Comparison of ENCODE assay signal across 15 cellular contexts in genomic region chr4:141703497-141703896, GRCh38.
"Had no signal": no experiment of that assay in that cellular context is flagged by ENCODE, and none has a peak within 500 bp of the region (broad histone marks: within the 10 kb centered on the region; RNA-seq: fewer than 3 reads in every experiment).

No MANE protein-coding gene starts in this region.

- H3K4me1 ChIP-seq: tibial artery, uterus had no signal

- H3K4me1 Mint-ChIP-seq: activated naive CD8-positive, alpha-beta T cell treated with anti-CD3 and anti-CD28 coated beads for 36 hours; brain; mesothelial cell of epicardium had no signal

- DNase-seq: activated CD4-positive, alpha-beta T cell treated with anti-CD3 and anti-CD28 coated beads, Interleukin-2, amount 50 U/mL, for 1 hour; activated CD8-positive, alpha-beta memory T cell treated with anti-CD3 and anti-CD28 coated beads for 24 hours; activated naive CD8-positive, alpha-beta T cell treated with anti-CD3 and anti-CD28 coated beads for 36 hours; amygdala; effector memory CD4-positive, alpha-beta T cell; T1000; tibial artery; uterus had no signal

- H3K27me3 ChIP-seq: tibial artery, uterus had no signal

- H3K4me3 Mint-ChIP-seq: activated naive CD8-positive, alpha-beta T cell treated with anti-CD3 and anti-CD28 coated beads for 36 hours; activated T-helper 1 cell treated with anti-CD3 and anti-CD28 coated beads, Interleukin-12 subunit alpha, Interleukin-12 subunit beta, Interleukin-2, Interleukin-4 antibody, amounts not matched to agents 30 ng/mL and 10 ng/mL and 1 ng/mL, durations not matched to agents 14 hours and 24 hours and 36 hours; brain; dendritic cell treated with granulocyte-macrophage colony-stimulating factor and Interleukin-4, amounts not matched to agents 40 ng/mL and 50 ng/mL, for 4 days; mesothelial cell of epicardium; stimulated activated effector memory CD8-positive, alpha-beta T cell treated with anti-CD3 and anti-CD28 coated beads, Interleukin-12 subunit alpha, Interleukin-12 subunit beta, amount 100 ng/mL, for 72 hours had no signal

- H3K27me3 Mint-ChIP-seq: activated naive CD8-positive, alpha-beta T cell treated with anti-CD3 and anti-CD28 coated beads for 36 hours had no signal

- H3K27ac ChIP-seq: tibial artery, uterus had no signal

- H3K36me3 ChIP-seq: uterus had no signal

- H3K36me3 Mint-ChIP-seq: activated naive CD8-positive, alpha-beta T cell treated with anti-CD3 and anti-CD28 coated beads for 36 hours; brain; stimulated activated effector memory CD8-positive, alpha-beta T cell treated with anti-CD3 and anti-CD28 coated beads, Interleukin-12 subunit alpha, Interleukin-12 subunit beta, amount 100 ng/mL, for 72 hours had no signal

- H3K4me3 ChIP-seq: lung, tibial artery, uterus had no signal

- ATAC-seq: activated CD4-positive, CD25-positive, alpha-beta regulatory T cell treated with anti-CD3 and anti-CD28 coated beads, Interleukin-2, amount 50 U/mL, for 24 hours had no signal

- H3K9me3 Mint-ChIP-seq: activated T-helper 1 cell treated with anti-CD3 and anti-CD28 coated beads, Interleukin-12 subunit alpha, Interleukin-12 subunit beta, Interleukin-2, Interleukin-4 antibody, amounts not matched to agents 30 ng/mL and 10 ng/mL and 1 ng/mL, durations not matched to agents 14 hours and 24 hours and 36 hours; dendritic cell treated with granulocyte-macrophage colony-stimulating factor and Interleukin-4, amounts not matched to agents 40 ng/mL and 50 ng/mL, for 4 days had no signal

- H3K27ac Mint-ChIP-seq: activated naive CD8-positive, alpha-beta T cell treated with anti-CD3 and anti-CD28 coated beads for 36 hours; activated T-helper 1 cell treated with anti-CD3 and anti-CD28 coated beads, Interleukin-12 subunit alpha, Interleukin-12 subunit beta, Interleukin-2, Interleukin-4 antibody, amounts not matched to agents 30 ng/mL and 10 ng/mL and 1 ng/mL, durations not matched to agents 14 hours and 24 hours and 36 hours; brain; dendritic cell treated with granulocyte-macrophage colony-stimulating factor and Interleukin-4, amounts not matched to agents 40 ng/mL and 50 ng/mL, for 4 days; mesothelial cell of epicardium; stimulated activated effector memory CD8-positive, alpha-beta T cell treated with anti-CD3 and anti-CD28 coated beads, Interleukin-12 subunit alpha, Interleukin-12 subunit beta, amount 100 ng/mL, for 72 hours had no signal
